ENCODE assay signal across 7 cellular contexts in genomic region chr1:112849425-112849966, GRCh38.
DNase-seq lines count a peak whose midpoint lies in the region; ATAC-seq and TF ChIP-seq lines count a peak whose summit lies in the region.

No MANE protein-coding gene starts in this region.

- DNase-seq in HFF-Myc (ENCODE audit: extremely low read depth, low read depth) (no peak), SK-MEL-5 (ENCODE audit: low read depth, low spot score) (peak; percentile 13), GOT3 (lab: John Stamatoyannopoulos, UW) (no peak)
- DNase-seq in central memory CD4-positive, alpha-beta T cell = no peak

- H3K4me1 ChIP-seq in esophagus (ENCODE audit: control insufficient read depth in 2 of 2, insufficient read depth in 2 of 2, low read length in 1 of 2) (peaks cover 6 to 8% of the 10 kb centered on the region in 2 donors), muscle layer of colon (ENCODE audit: insufficient read depth, low read length) (no peaks in the 10 kb centered on the region)

- WGBS in esophagus, 2 donors = 2 to 3% methylated on average over 53 of the region's 53 CpGs

- no peak for TF ChIP-seq CTCF in HFF-Myc (IDR thresholded peaks at IDR 0.05; ENCODE audit: low read depth, low read length, missing control alignments)

- peak overlapping the region; percentile 44 for H3K4me3 ChIP-seq in HFF-Myc (replicated peaks; ENCODE audit: low read depth, low read length)
- H3K4me3 ChIP-seq in esophagus (ENCODE audit: low read depth in 1 of 2, low read length in 2 of 2) = peak overlapping the region; percentile 40 to 55
- H3K4me3 ChIP-seq in muscle layer of colon (ENCODE audit: low read depth in 1 of 2, low read length in 2 of 2) = peak overlapping the region; percentile 12 to 38

- H3K27ac ChIP-seq in esophagus (ENCODE audit: low read depth in 2 of 2, low read length in 1 of 2) = peak overlapping the region in 1 of 2 donors; percentile 3
- no peak overlapping the region for H3K27ac ChIP-seq in muscle layer of colon (ENCODE audit: low read depth, low read length)

- no peaks in the 10 kb centered on the region for H3K36me3 ChIP-seq in esophagus (ENCODE audit: control insufficient read depth in 2 of 2, insufficient read depth in 2 of 2, low read length in 1 of 2)
- H3K36me3 ChIP-seq in muscle layer of colon (ENCODE audit: insufficient read depth, low read length) = no peaks in the 10 kb centered on the region

- ATAC-seq in HG02840 (IDR thresholded peaks at IDR 0.05; ENCODE audit: low FRiP score, unreplicated experiment) = no peak

- H3K9ac ChIP-seq in muscle layer of colon (ENCODE audit: low read length) = no peak overlapping the region

- H3K27me3 ChIP-seq in esophagus (ENCODE audit: control insufficient read depth in 1 of 2, insufficient read depth in 2 of 2, low read length in 2 of 2) (no peaks in the 10 kb centered on the region), muscle layer of colon (ENCODE audit: control insufficient read depth in 1 of 2, insufficient read depth in 2 of 2, low read length in 2 of 2) (peaks cover 9% of the 10 kb centered on the region in 2 donors)

- H3K9me3 ChIP-seq in esophagus (ENCODE audit: control insufficient read depth in 2 of 2, insufficient read depth in 1 of 2, low read depth in 1 of 2, low read length in 1 of 2) (no peaks in the 10 kb centered on the region), muscle layer of colon (ENCODE audit: low read length) (no peaks in the 10 kb centered on the region)

- in situ Hi-C loops in SK-MEL-5 (cut with HindIII; ENCODE audit: low pct_unique_long_range_greater_than_20kb, low sequenced_read_pairs) = no loop called here
